ENCODE assay signal across 1 cellular context in the genomic region with DNA sequence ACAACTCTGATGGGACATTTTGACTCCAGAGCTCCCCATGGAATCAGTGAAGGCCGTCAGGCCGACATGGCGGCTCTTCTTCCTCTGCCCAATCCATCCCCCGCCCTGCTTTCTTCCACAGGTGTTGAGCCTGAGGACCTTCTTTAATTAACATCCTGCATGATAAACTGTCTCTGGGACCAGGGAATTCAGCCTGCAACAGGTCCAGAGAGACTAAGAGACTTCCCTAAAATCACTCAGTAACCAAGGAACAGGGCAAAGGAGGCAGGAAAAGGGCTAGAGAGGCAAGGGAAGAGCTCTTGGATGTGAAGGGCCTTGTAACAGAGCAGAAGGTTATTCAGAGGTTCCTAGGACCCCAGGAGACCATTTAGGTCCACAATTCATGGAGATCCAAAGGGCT.
TF ChIP-seq lines count a peak whose summit lies in the region.

No MANE protein-coding gene starts in this region.

TF ChIP-seq in GM12878, 131 proteins besides CTCF, POLR2A, EP300 and RAD21:
- TF ChIP-seq NFIC (IDR thresholded peaks at IDR 0.05; ENCODE audit: low read depth, low read length) (no peak), RELA (IDR thresholded peaks at IDR 0.05; ENCODE audit: borderline replicate concordance, partially characterized antibody) (no peak), RCOR1 (conservative IDR thresholded peaks at IDR 0.05; ENCODE audit: low read depth, low read length) (no peak)
